Comparison of ENCODE assay signal across 25 cellular contexts in genomic region chr14:76902591-76902990, GRCh38.
A peak's percentile ranks its signal among the peaks of the same experiment; 100 is the strongest.
DNase-seq lines count a peak whose midpoint lies in the region; ATAC-seq, FAIRE-seq and TF ChIP-seq lines count a peak whose summit lies in the region.
"Had no signal": no experiment of that assay in that cellular context is flagged by ENCODE, and none has a peak within 500 bp of the region (broad histone marks: within the 10 kb centered on the region; RNA-seq: fewer than 3 reads in every experiment).

No MANE protein-coding gene starts in this region.

- H3K36me3 ChIP-seq in gastroesophageal sphincter (no peaks in the 10 kb centered on the region), sigmoid colon (no peaks in the 10 kb centered on the region)
- H3K36me3 ChIP-seq: BE2C, pancreas had no signal

- FAIRE-seq in A549 (lab: Jason Lieb, UNC): no peak
- FAIRE-seq: A204.1, pancreas had no signal

- DNase-seq in A549 (ENCODE audit: low read depth in 1 of 2, low spot score in 1 of 2): no peak
- DNase-seq in RWPE1 (ENCODE audit: low spot score): no peak
- no peak for DNase-seq in sigmoid colon
- DNase-seq: activated CD8-positive, alpha-beta T cell treated with anti-CD3 and anti-CD28 coated beads for 36 hours; BE2C; GDM1; islet precursor cell; KG1; MM.1S; NCI-H1417; NCI-H2081 treated with DMSO at 0.1 percent for 48 hours; NCI-H345; NCI-H748 treated with DMSO at 0.1 percent for 48 hours; pancreas; right cardiac atrium; stimulated activated naive CD4-positive, alpha-beta T cell; testis had no signal

- POLR2A ChIA-PET in A549 (lab: Yijun Ruan, JAX): no interaction called here
- POLR2A ChIA-PET in RWPE1 (lab: Yijun Ruan, JAX; ENCODE audit: low non-redundant PET): no interaction called here

- CTCF ChIA-PET in A549 (lab: Yijun Ruan, JAX): interaction anchor here (0.7 to 23.9 kb wide), 4 partner anchors 11 to 165 kb away, joined by 3 to 716 read pairs (median 58); no protein-coding TSS in a partner anchor
- CTCF ChIA-PET in RWPE1 (lab: Yijun Ruan, JAX): no interaction called here

- TF ChIP-seq EP300 in A549 (IDR thresholded peaks at IDR 0.05) (no peak), gastroesophageal sphincter (IDR thresholded peaks at IDR 0.05) (no peak), sigmoid colon (IDR thresholded peaks at IDR 0.05) (no peak)

- H3K4me3 ChIP-seq in A549: no peak overlapping the region
- no peak overlapping the region for H3K4me3 ChIP-seq in gastroesophageal sphincter
- no peak overlapping the region for H3K4me3 ChIP-seq in sigmoid colon
- H3K4me3 ChIP-seq: pancreas, SK-N-MC, testis had no signal

- H3K4me2 ChIP-seq in A549: peak overlapping the region; percentile 88

- no peaks in the 10 kb centered on the region for H3K9me3 ChIP-seq in A549
- H3K9me3 ChIP-seq in gastroesophageal sphincter: no peaks in the 10 kb centered on the region
- H3K9me3 ChIP-seq in sigmoid colon: no peaks in the 10 kb centered on the region
- H3K9me3 ChIP-seq: BE2C, pancreas, testis had no signal

- no peak for TF ChIP-seq RAD21 in A549 (conservative IDR thresholded peaks at IDR 0.05 in 1 of 2, IDR thresholded peaks at IDR 0.05 in 1 of 2)

- ATAC-seq in A549: no peak
- ATAC-seq in gastroesophageal sphincter: no peak
- no peak for ATAC-seq in esophagus mucosa
- ATAC-seq in HG03280 (IDR thresholded peaks at IDR 0.05; ENCODE audit: unreplicated experiment): no peak
- ATAC-seq in HG02884 (IDR thresholded peaks at IDR 0.05; ENCODE audit: unreplicated experiment): no peak
- no peak for ATAC-seq in GM18909 (IDR thresholded peaks at IDR 0.05; ENCODE audit: poor library complexity, unreplicated experiment)
- ATAC-seq: activated CD8-positive, alpha-beta T cell treated with anti-CD3 and anti-CD28 coated beads for 36 hours; natural killer cell treated with Interleukin-12 subunit alpha and Interleukin-12 subunit beta and Interleukin-15 and Interleukin-18, amount 100 ng/mL, for 72 hours; pancreas; right cardiac atrium had no signal

- TF ChIP-seq POLR2A in A549 (IDR thresholded peaks at IDR 0.05; ENCODE audit: low read length): no peak
- TF ChIP-seq POLR2A in gastroesophageal sphincter (IDR thresholded peaks at IDR 0.05): no peak
- TF ChIP-seq POLR2A in sigmoid colon (IDR thresholded peaks at IDR 0.05): no peak

- H3K27ac ChIP-seq in A549 (peak overlapping the region; percentile 96 to 97), RWPE1 (peak overlapping the region; percentile 44; the same call in 1 of the 2 replicates), gastroesophageal sphincter (peak overlapping the region in 3 of 4 donors; percentile 77 to 83 (median 78)), sigmoid colon (peak overlapping the region; percentile 73 to 92 (median 89))
- H3K27ac ChIP-seq: pancreas, SK-N-MC, testis had no signal

- intact Hi-C loops in sigmoid colon (cut with DNase I): no loop called here

- TF ChIP-seq CTCF in A549 (IDR thresholded peaks at IDR 0.05) (no peak), RWPE1 (conservative IDR thresholded peaks at IDR 0.05; ENCODE audit: low read depth) (no peak), gastroesophageal sphincter (IDR thresholded peaks at IDR 0.05) (no peak), sigmoid colon (IDR thresholded peaks at IDR 0.05) (no peak)

- H3K4me1 ChIP-seq in A549: peaks cover 37% of the 10 kb centered on the region
- H3K4me1 ChIP-seq in gastroesophageal sphincter: peaks cover 0 to 56% (median 32%) of the 10 kb centered on the region in 3 donors
- H3K4me1 ChIP-seq in sigmoid colon: peaks cover 0 to 57% (median 56%) of the 10 kb centered on the region in 4 donors
- H3K4me1 ChIP-seq: pancreas had no signal

- H3K27me3 ChIP-seq in gastroesophageal sphincter (no peaks in the 10 kb centered on the region), sigmoid colon (no peaks in the 10 kb centered on the region)
- H3K27me3 ChIP-seq: BE2C, pancreas, testis had no signal

- WGBS in A549 (ENCODE audit: missing lambda C conversion rate): 93% methylated on average over 5 of the region's 5 CpGs
- 47% methylated on average over 4 of the region's 5 CpGs; no CpG with 5 or more reads in 1 of the 2 donors for WGBS in gastroesophageal sphincter (ENCODE audit: low coverage in 1 of 2), 2 donors
- WGBS in sigmoid colon, 2 donors: 87 to 89% methylated on average over 5 of the region's 5 CpGs

TF ChIP-seq in A549, 52 proteins besides CTCF, POLR2A, EP300 and RAD21:
- TF ChIP-seq MYC (IDR thresholded peaks at IDR 0.05; ENCODE audit: borderline replicate concordance, low read length): no peak
- no peak for TF ChIP-seq EHMT2 (IDR thresholded peaks at IDR 0.05; ENCODE audit: low read depth)
- TF ChIP-seq MAFK (IDR thresholded peaks at IDR 0.05; ENCODE audit: partially characterized antibody): no peak

Comparison
In these comparisons a context has a peak if more than half of its experiments do, and no peak if none do; other contexts are left out.
1. H3K27ac ChIP-seq: peak in every context shown above with its lines; median percentile 96 in A549; 89 in sigmoid colon; 78 in gastroesophageal sphincter; 44 in RWPE1.